In genomic region chr20:13121840-13122515, GRCh38 we compare ENCODE assay signal across 14 cellular contexts.
DNase-seq lines count a peak whose midpoint lies in the region; ATAC-seq, FAIRE-seq and TF ChIP-seq lines count a peak whose summit lies in the region.
"Had no signal": no experiment of that assay in that cellular context is flagged by ENCODE, and none has a peak within 500 bp of the region (broad histone marks: within the 10 kb centered on the region; RNA-seq: fewer than 3 reads in every experiment).

No MANE protein-coding gene starts in this region.

- H3K36me3 ChIP-seq in osteoblast (ENCODE audit: insufficient read depth, low read length), result no peaks in the 10 kb centered on the region

- H4K20me1 ChIP-seq in osteoblast (ENCODE audit: insufficient read depth, low read length), result no peaks in the 10 kb centered on the region

- FAIRE-seq in GM12891 (lab: Jason Lieb, UNC), result no peak
- FAIRE-seq: astrocyte, urothelium cell line had no signal

- DNase-seq in GM12891 (ENCODE audit: insufficient read length, low spot score) (no peak), HUDEP-2 (lab: John Stamatoyannopoulos, UW; ENCODE audit: unreplicated experiment in 76 of 76) (no peak), osteoblast (ENCODE audit: insufficient read length, low spot score, missing footprints) (no peak), germinal center (ENCODE audit: low spot score) (no peak)
- no peak for DNase-seq in stimulated activated CD4-positive, alpha-beta T cell treated with anti-CD3 and anti-CD28 coated beads, Interleukin-4, amount 100 ng/mL, for 1 hour
- DNase-seq: activated CD4-positive, alpha-beta T cell treated with anti-CD3 and anti-CD28 coated beads, Interleukin-2, amount 10 ng/mL, durations not matched to agents 7 days and 5 days; H9; NCI-H446 treated with DMSO at 0.1 percent for 48 hours; T-helper 2 cell had no signal

- H3K27me3 ChIP-seq in osteoblast (ENCODE audit: insufficient read depth, low read length), result no peaks in the 10 kb centered on the region

- TF ChIP-seq POLR2A in GM12891 (IDR thresholded peaks at IDR 0.05; ENCODE audit: low read depth, low read length), result no peak

- H3K9me3 ChIP-seq in osteoblast (ENCODE audit: low read depth, low read length), result no peaks in the 10 kb centered on the region

- H3K4me2 ChIP-seq in osteoblast (ENCODE audit: insufficient read depth, low read length), result no peak overlapping the region

- no peak overlapping the region for H2AFZ ChIP-seq in osteoblast (ENCODE audit: low read length)

- H3K4me1 ChIP-seq in osteoblast (ENCODE audit: insufficient read depth, low read length), result no peaks in the 10 kb centered on the region

- no peak overlapping the region for H3K27ac ChIP-seq in osteoblast (ENCODE audit: low read depth, low read length)

- H3K4me3 ChIP-seq in osteoblast (ENCODE audit: insufficient read depth, low read length), result no peak overlapping the region

- no peak for TF ChIP-seq CTCF in osteoblast (IDR thresholded peaks at IDR 0.05; ENCODE audit: extremely low read depth, low read depth, low read length)

- ATAC-seq in GM19395 (IDR thresholded peaks at IDR 0.05; ENCODE audit: unreplicated experiment) (peak; percentile 62), HG02763 (IDR thresholded peaks at IDR 0.05; ENCODE audit: unreplicated experiment) (peak; percentile 63), HG03378 (IDR thresholded peaks at IDR 0.05; ENCODE audit: unreplicated experiment) (peak; percentile 81)

- H3K79me2 ChIP-seq in osteoblast (ENCODE audit: insufficient read depth, low read length), result no peaks in the 10 kb centered on the region

TF ChIP-seq in GM12891, 5 proteins besides CTCF, POLR2A, EP300 and RAD21:
- TF ChIP-seq SPI1 (IDR thresholded peaks at IDR 0.05; ENCODE audit: low read depth, low read length), result peak; percentile 99
- TF ChIP-seq TAF1 (IDR thresholded peaks at IDR 0.05; ENCODE audit: low read depth, low read length), result no peak
- TF ChIP-seq POU2F2 (IDR thresholded peaks at IDR 0.05; ENCODE audit: low read depth, low read length), result no peak
- no peak for TF ChIP-seq PAX5 (IDR thresholded peaks at IDR 0.05; ENCODE audit: insufficient read depth, low read length, severe bottlenecking)
TF ChIP-seq in GM12891: peak in this region for 1.
